Comparison of ENCODE assay signal across 18 cellular contexts in genomic region chrX:9604908-9605306, GRCh38.
DNase-seq lines count a peak whose midpoint lies in the region; ATAC-seq and TF ChIP-seq lines count a peak whose summit lies in the region.
"Had no signal": no experiment of that assay in that cellular context is flagged by ENCODE, and none has a peak within 500 bp of the region (broad histone marks: within the 10 kb centered on the region; RNA-seq: fewer than 3 reads in every experiment).

No MANE protein-coding gene starts in this region.

- H3K4me1 ChIP-seq in heart right ventricle: peaks cover 0 to 11% (median 0%) of the 10 kb centered on the region in 9 donors
- H3K4me1 ChIP-seq in fibroblast of lung (ENCODE audit: control insufficient read depth, extremely low read depth, insufficient read depth, low read length): peaks cover 5% of the 10 kb centered on the region
- H3K4me1 ChIP-seq in tibial artery: peaks cover 0 to 28% (median 2%) of the 10 kb centered on the region in 4 donors
- H3K4me1 ChIP-seq: Peyer's patch had no signal

- no peak overlapping the region for H3K4me2 ChIP-seq in fibroblast of lung (ENCODE audit: extremely low read depth, insufficient read depth, low read length)
- H3K4me2 ChIP-seq: GM23338, KMS-11 had no signal

- H3K4me1 Mint-ChIP-seq in nephron (peaks cover 31% of the 10 kb centered on the region), immature natural killer cell (peaks cover 6 to 7% of the 10 kb centered on the region in 2 donors)
- H3K4me1 Mint-ChIP-seq in activated T-helper 2 cell treated with anti-CD3 and anti-CD28 coated beads, Interferon-gamma antibody, Interleukin-2, Interleukin-4, amounts not matched to agents 10 μg/mL and 5 μg/mL and 100 μg/mL, durations not matched to agents 14 hours and 24 hours and 36 hours (ENCODE audit: low read depth): no peaks in the 10 kb centered on the region

- H2AFZ ChIP-seq in fibroblast of lung (ENCODE audit: low read length): no peak overlapping the region
- H2AFZ ChIP-seq: GM23338 had no signal

- H3K4me3 ChIP-seq in heart right ventricle (no peak overlapping the region), fibroblast of lung (replicated peaks in 1 of 4; ENCODE audit: control extremely low read depth in 1 of 4, insufficient read depth in 1 of 4, low read depth in 3 of 4, low read length in 4 of 4) (no peak overlapping the region), tibial artery (peak overlapping the region in 1 of 2 donors; percentile 3)
- H3K4me3 ChIP-seq: GM23338, MG63, Peyer's patch had no signal

- H3K9me3 ChIP-seq in heart right ventricle (peaks cover 0 to 3% (median 0%) of the 10 kb centered on the region in 11 donors), fibroblast of lung (ENCODE audit: control insufficient read depth, insufficient read depth, low read depth, low read length) (no peaks in the 10 kb centered on the region), tibial artery (no peaks in the 10 kb centered on the region)
- H3K9me3 ChIP-seq: MG63, Peyer's patch had no signal

- H3K79me2 ChIP-seq in fibroblast of lung (ENCODE audit: control insufficient read depth, insufficient read depth, low read length): no peaks in the 10 kb centered on the region

- 59 to 72% methylated on average over 8 of the region's 8 CpGs for WGBS in heart right ventricle, 2 donors

- H3K4me3 Mint-ChIP-seq in nephron (no peak overlapping the region), immature natural killer cell (no peak overlapping the region)
- H3K4me3 Mint-ChIP-seq in activated T-helper 2 cell treated with anti-CD3 and anti-CD28 coated beads, Interferon-gamma antibody, Interleukin-2, Interleukin-4, amounts not matched to agents 10 μg/mL and 5 μg/mL and 100 μg/mL, durations not matched to agents 14 hours and 24 hours and 36 hours (ENCODE audit: low read depth): no peak overlapping the region
- H3K4me3 Mint-ChIP-seq: GM23338 had no signal

- H3K9me3 Mint-ChIP-seq in nephron (peaks cover 3% of the 10 kb centered on the region), immature natural killer cell (no peaks in the 10 kb centered on the region)
- no peaks in the 10 kb centered on the region for H3K9me3 Mint-ChIP-seq in activated T-helper 2 cell treated with anti-CD3 and anti-CD28 coated beads, Interferon-gamma antibody, Interleukin-2, Interleukin-4, amounts not matched to agents 10 μg/mL and 5 μg/mL and 100 μg/mL, durations not matched to agents 14 hours and 24 hours and 36 hours
- H3K9me3 Mint-ChIP-seq: GM23338 had no signal

- H3K36me3 ChIP-seq in heart right ventricle: no peaks in the 10 kb centered on the region
- H3K36me3 ChIP-seq in fibroblast of lung (ENCODE audit: control insufficient read depth, insufficient read depth, low read length): no peaks in the 10 kb centered on the region
- H3K36me3 ChIP-seq in tibial artery: no peaks in the 10 kb centered on the region
- H3K36me3 ChIP-seq: MG63, Peyer's patch had no signal

- H3K36me3 Mint-ChIP-seq in nephron (ENCODE audit: low read depth) (peaks cover 14% of the 10 kb centered on the region), immature natural killer cell (no peaks in the 10 kb centered on the region)
- peaks cover 9% of the 10 kb centered on the region for H3K36me3 Mint-ChIP-seq in activated T-helper 2 cell treated with anti-CD3 and anti-CD28 coated beads, Interferon-gamma antibody, Interleukin-2, Interleukin-4, amounts not matched to agents 10 μg/mL and 5 μg/mL and 100 μg/mL, durations not matched to agents 14 hours and 24 hours and 36 hours (ENCODE audit: low read depth)

- H3K27me3 Mint-ChIP-seq in nephron (ENCODE audit: low read depth): peaks cover 8% of the 10 kb centered on the region
- peaks cover 0 to 3% (median 0%) of the 10 kb centered on the region in 3 donors for H3K27me3 Mint-ChIP-seq in immature natural killer cell (ENCODE audit: low read depth in 3 of 3)
- no peaks in the 10 kb centered on the region for H3K27me3 Mint-ChIP-seq in activated T-helper 2 cell treated with anti-CD3 and anti-CD28 coated beads, Interferon-gamma antibody, Interleukin-2, Interleukin-4, amounts not matched to agents 10 μg/mL and 5 μg/mL and 100 μg/mL, durations not matched to agents 14 hours and 24 hours and 36 hours (ENCODE audit: low read depth)

- peak overlapping the region; percentile 13 for H3K9ac ChIP-seq in fibroblast of lung (ENCODE audit: insufficient read depth, low read length)
- H3K9ac ChIP-seq: KMS-11 had no signal

- intact Hi-C loops in heart right ventricle (cut with DNase I): no loop called here
- intact Hi-C loops in cardiac septum (cut with DNase I): no loop called here
- intact Hi-C loops in tibial artery (cut with DNase I; ENCODE audit: low total_unique reads): no loop called here
- intact Hi-C loops in activated T-helper 2 cell treated with anti-CD3 and anti-CD28 coated beads, Interferon-gamma antibody, Interleukin-2, Interleukin-4, amounts not matched to agents 10 μg/mL and 5 μg/mL and 100 μg/mL, durations not matched to agents 14 hours and 24 hours and 36 hours (cut with micrococcal nuclease): no loop called here

- no peak for DNase-seq in heart right ventricle
- no peak for DNase-seq in cardiac septum (ENCODE audit: low spot score)
- DNase-seq in fibroblast of lung (ENCODE audit: low read depth in 2 of 2): no peak
- no peak for DNase-seq in tibial artery
- no peak for DNase-seq in immature natural killer cell
- no peak for DNase-seq in central memory CD4-positive, alpha-beta T cell
- DNase-seq in activated T-helper 2 cell treated with anti-CD3 and anti-CD28 coated beads, Interferon-gamma antibody, Interleukin-2, Interleukin-4, amounts not matched to agents 10 μg/mL and 5 μg/mL and 100 μg/mL, durations not matched to agents 14 hours and 24 hours and 36 hours (ENCODE audit: low spot score): no peak
- DNase-seq: COR-L47, DMS153, NCI-H1105, NCI-H187, NCI-H510A, Peyer's patch had no signal

- ATAC-seq in heart right ventricle: peak in 5 of 8 donors; percentile 8 to 25 (median 14)
- ATAC-seq: GM23338 had no signal

- no peak for TF ChIP-seq CTCF in heart right ventricle (IDR thresholded peaks at IDR 0.05)
- no peak for TF ChIP-seq CTCF in fibroblast of lung (conservative IDR thresholded peaks at IDR 0.05 in 1 of 2, IDR thresholded peaks at IDR 0.05 in 1 of 2; ENCODE audit: low read depth in 1 of 2, low read length in 2 of 2)
- TF ChIP-seq CTCF in nephron (IDR thresholded peaks at IDR 0.05; ENCODE audit: unreplicated experiment in 3 of 3): no peak
- no peak for TF ChIP-seq CTCF in tibial artery (IDR thresholded peaks at IDR 0.05)

- H3K27ac ChIP-seq in heart right ventricle: peak overlapping the region in 6 of 10 donors; percentile 23 to 79 (median 34)
- peak overlapping the region; percentile 81 for H3K27ac ChIP-seq in fibroblast of lung (ENCODE audit: insufficient read depth, low read length)
- H3K27ac ChIP-seq in tibial artery: peak overlapping the region; percentile 28 to 53
- H3K27ac ChIP-seq: C4-2B, KMS-11, Peyer's patch had no signal

- H3K27ac Mint-ChIP-seq in nephron (peak overlapping the region; percentile 91 to 98 (median 96)), immature natural killer cell (no peak overlapping the region)
- no peak overlapping the region for H3K27ac Mint-ChIP-seq in activated T-helper 2 cell treated with anti-CD3 and anti-CD28 coated beads, Interferon-gamma antibody, Interleukin-2, Interleukin-4, amounts not matched to agents 10 μg/mL and 5 μg/mL and 100 μg/mL, durations not matched to agents 14 hours and 24 hours and 36 hours
- H3K27ac Mint-ChIP-seq: GM23338 had no signal

- H3K27me3 ChIP-seq in heart right ventricle: no peaks in the 10 kb centered on the region
- no peaks in the 10 kb centered on the region for H3K27me3 ChIP-seq in fibroblast of lung (ENCODE audit: control insufficient read depth, insufficient read depth, low read length)
- H3K27me3 ChIP-seq in tibial artery: no peaks in the 10 kb centered on the region
- H3K27me3 ChIP-seq: MG63, Peyer's patch had no signal

- H4K20me1 ChIP-seq in fibroblast of lung (ENCODE audit: control insufficient read depth, extremely low read depth, insufficient read depth, low read length): no peaks in the 10 kb centered on the region

Comparison
In these comparisons a context has a peak if more than half of its experiments do, and no peak if none do; other contexts are left out.
1. H3K27ac Mint-ChIP-seq: peak in nephron (3 of 3); none in immature natural killer cell (0 of 6) and activated T-helper 2 cell treated with anti-CD3 and anti-CD28 coated beads, Interferon-gamma antibody, Interleukin-2, Interleukin-4, amounts not matched to agents 10 μg/mL and 5 μg/mL and 100 μg/mL, durations not matched to agents 14 hours and 24 hours and 36 hours (single experiment).
2. Peak in every context shown above with its lines, with median percentiles within 50 percentile points of each other: H3K27ac ChIP-seq.